ENCODE assay signal across 1 cellular context in genomic region chr1:111591946-111592345, GRCh38.
TF ChIP-seq lines count a peak whose summit lies in the region.

No MANE protein-coding gene starts in this region.

TF ChIP-seq in HepG2, 621 proteins besides CTCF, POLR2A, EP300 and RAD21 (continued from another document):
- no peak for TF ChIP-seq ZSCAN5A (CRISPR knock-in tag; IDR thresholded peaks at IDR 0.05; ENCODE audit: borderline replicate concordance)
- no peak for TF ChIP-seq FOSL2 (CRISPR knock-in tag; IDR thresholded peaks at IDR 0.05)
- no peak for TF ChIP-seq ZBTB34 (CRISPR knock-in tag; IDR thresholded peaks at IDR 0.05)
- no peak for TF ChIP-seq PRDM15 (CRISPR knock-in tag; IDR thresholded peaks at IDR 0.05)
- no peak for TF ChIP-seq ADNP (CRISPR knock-in tag; IDR thresholded peaks at IDR 0.05)
- no peak for TF ChIP-seq RARG (CRISPR knock-in tag; IDR thresholded peaks at IDR 0.05; ENCODE audit: low read depth)
- no peak for TF ChIP-seq PPARG (CRISPR knock-in tag; conservative IDR thresholded peaks at IDR 0.05)
- TF ChIP-seq NBN (conservative IDR thresholded peaks at IDR 0.05) = no peak
- no peak for TF ChIP-seq ZNF136 (CRISPR knock-in tag; IDR thresholded peaks at IDR 0.05; ENCODE audit: low read depth)
- TF ChIP-seq SNAPC2 (CRISPR knock-in tag; IDR thresholded peaks at IDR 0.05) = no peak
